Comparison of ENCODE assay signal across 22 cellular contexts in the genomic region with DNA sequence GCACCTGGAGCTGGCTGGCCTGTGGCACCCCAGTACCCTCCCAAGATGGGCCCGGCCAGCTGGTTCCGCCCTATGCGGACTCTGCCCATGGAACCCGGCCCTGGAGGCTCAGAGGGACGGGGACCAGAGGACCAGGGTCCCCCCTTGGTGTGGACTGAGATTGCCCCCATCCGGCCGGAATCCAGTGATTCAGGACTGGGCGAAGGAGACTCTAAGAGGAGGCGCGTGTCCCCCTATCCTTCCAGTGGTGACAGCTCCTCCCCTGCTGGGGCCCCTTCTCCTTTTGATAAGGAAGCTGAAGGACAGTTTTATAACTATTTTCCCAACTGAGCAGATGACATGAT. TPM values are rescaled to one million over a fixed set of nuclear protein-coding genes. Genes with fewer than 3 reads are reported as not detected.
DNase-seq lines count a peak whose midpoint lies in the region; ATAC-seq and TF ChIP-seq lines count a peak whose summit lies in the region.
"Had no signal": no experiment of that assay in that cellular context is flagged by ENCODE, and none has a peak within 500 bp of the region (broad histone marks: within the 10 kb centered on the region; RNA-seq: fewer than 3 reads in every experiment).

No MANE protein-coding gene starts in this region.

- no peak overlapping the region for H4K91ac ChIP-seq in neuronal stem cell (ENCODE audit: low read depth, low read length, poor library complexity)

- no peak overlapping the region for H2BK120ac ChIP-seq in neuronal stem cell (ENCODE audit: low read depth, low read length)

- no peak overlapping the region for H3K4me3 Mint-ChIP-seq in activated CD8-positive, alpha-beta memory T cell treated with anti-CD3 and anti-CD28 coated beads, Interleukin-2, amount 10 ng/mL, durations not matched to agents 7 days and 5 days
- no peak overlapping the region for H3K4me3 Mint-ChIP-seq in activated naive CD8-positive, alpha-beta T cell treated with anti-CD3 and anti-CD28 coated beads for 36 hours

- no peak overlapping the region for H2AFZ ChIP-seq in neuronal stem cell (ENCODE audit: low read length)
- H2AFZ ChIP-seq: PC-9 had no signal

- H3K27me3 ChIP-seq in H7 (ENCODE audit: control insufficient read depth, insufficient read depth, low read length), result no peaks in the 10 kb centered on the region; the same call in 1 of the 2 replicates
- H3K27me3 ChIP-seq in neuronal stem cell (ENCODE audit: control insufficient read depth in 3 of 3, insufficient read depth in 3 of 3, low read depth in 1 of 3, low read length in 3 of 3), result peaks cover 0 to 47% (median 0%) of the 10 kb centered on the region in 3 experiments
- H3K27me3 ChIP-seq in Peyer's patch, result peaks cover 0 to 5% of the 10 kb centered on the region in 2 donors

- H2BK12ac ChIP-seq in neuronal stem cell (ENCODE audit: low read length), result no peak overlapping the region

- H3K27ac ChIP-seq in neuronal stem cell (replicated peaks; ENCODE audit: low read length), result no peak overlapping the region
- H3K27ac ChIP-seq in Peyer's patch, result no peak overlapping the region
- H3K27ac ChIP-seq: KMS-11, PC-9 had no signal

- H3K4me3 ChIP-seq in H7 (ENCODE audit: insufficient read depth, low read depth, low read length), result no peak overlapping the region
- no peak overlapping the region for H3K4me3 ChIP-seq in fibroblast of villous mesenchyme (ENCODE audit: low read depth, low read length)
- no peak overlapping the region for H3K4me3 ChIP-seq in neuronal stem cell (ENCODE audit: low read length in 2 of 2)
- H3K4me3 ChIP-seq in Peyer's patch, result no peak overlapping the region
- H3K4me3 ChIP-seq: GM12878, MG63, PC-9 had no signal

- H3K79me1 ChIP-seq in neuronal stem cell (ENCODE audit: low read depth, low read length), result no peaks in the 10 kb centered on the region

- peaks cover 47% of the 10 kb centered on the region for H3K4me1 Mint-ChIP-seq in activated CD8-positive, alpha-beta memory T cell treated with anti-CD3 and anti-CD28 coated beads, Interleukin-2, amount 10 ng/mL, durations not matched to agents 7 days and 5 days
- peaks cover 36% of the 10 kb centered on the region for H3K4me1 Mint-ChIP-seq in activated naive CD8-positive, alpha-beta T cell treated with anti-CD3 and anti-CD28 coated beads for 36 hours
- H3K4me1 Mint-ChIP-seq: CD14-positive monocyte had no signal

- H3K9ac ChIP-seq in neuronal stem cell (ENCODE audit: low read depth, low read length, poor library complexity), result peak overlapping the region; percentile 4
- H3K9ac ChIP-seq: KMS-11 had no signal

- H4K8ac ChIP-seq in neuronal stem cell (ENCODE audit: low read depth, low read length), result no peak overlapping the region

- TF ChIP-seq POLR2A in Peyer's patch (IDR thresholded peaks at IDR 0.05), result no peak

- no peak overlapping the region for H3K27ac Mint-ChIP-seq in activated CD8-positive, alpha-beta memory T cell treated with anti-CD3 and anti-CD28 coated beads, Interleukin-2, amount 10 ng/mL, durations not matched to agents 7 days and 5 days
- no peak overlapping the region for H3K27ac Mint-ChIP-seq in activated naive CD8-positive, alpha-beta T cell treated with anti-CD3 and anti-CD28 coated beads for 36 hours

- peak; percentile 24 for TF ChIP-seq CTCF in fibroblast of villous mesenchyme (IDR thresholded peaks at IDR 0.05; ENCODE audit: insufficient read depth, low read depth, low read length)
- TF ChIP-seq CTCF in Peyer's patch (IDR thresholded peaks at IDR 0.05), result no peak

- peak overlapping the region; percentile 43 for H3K23ac ChIP-seq in neuronal stem cell (ENCODE audit: low read depth, low read length, poor library complexity)

- peaks cover 44% of the 10 kb centered on the region for H3K36me3 Mint-ChIP-seq in activated CD8-positive, alpha-beta memory T cell treated with anti-CD3 and anti-CD28 coated beads, Interleukin-2, amount 10 ng/mL, durations not matched to agents 7 days and 5 days
- H3K36me3 Mint-ChIP-seq in activated naive CD8-positive, alpha-beta T cell treated with anti-CD3 and anti-CD28 coated beads for 36 hours, result peaks cover 65% of the 10 kb centered on the region
- H3K36me3 Mint-ChIP-seq: CD14-positive monocyte had no signal

- peak overlapping the region; percentile 58 for H2BK15ac ChIP-seq in neuronal stem cell (ENCODE audit: low read length)

- no peaks in the 10 kb centered on the region for H3K27me3 Mint-ChIP-seq in activated CD8-positive, alpha-beta memory T cell treated with anti-CD3 and anti-CD28 coated beads, Interleukin-2, amount 10 ng/mL, durations not matched to agents 7 days and 5 days
- no peaks in the 10 kb centered on the region for H3K27me3 Mint-ChIP-seq in activated naive CD8-positive, alpha-beta T cell treated with anti-CD3 and anti-CD28 coated beads for 36 hours

- DNase-seq in activated CD8-positive, alpha-beta memory T cell treated with anti-CD3 and anti-CD28 coated beads, Interleukin-2, amount 50 U/mL, for 48 hours, result peak; percentile 48
- no peak for DNase-seq in activated CD8-positive, alpha-beta memory T cell treated with anti-CD3 and anti-CD28 coated beads, Interleukin-2, amount 10 ng/mL, durations not matched to agents 7 days and 5 days
- DNase-seq in H7, result peak; percentile 68
- DNase-seq in fibroblast of villous mesenchyme (ENCODE audit: low read depth), result no peak
- DNase-seq in neuronal stem cell (ENCODE audit: low spot score), result no peak
- no peak for DNase-seq in cerebellum (ENCODE audit: low spot score)
- no peak for DNase-seq in activated naive CD8-positive, alpha-beta T cell treated with anti-CD3 and anti-CD28 coated beads for 36 hours
- no peak for DNase-seq in Peyer's patch
- DNase-seq: DMS53, GOT3, MG63, NCI-H1105 treated with DMSO at 0.1 percent for 48 hours, NCI-H187, NCI-H446, NCI-H748 treated with DMSO at 0.1 percent for 48 hours, PC-9, SHP77 had no signal

- peak overlapping the region; percentile 28 for H3K18ac ChIP-seq in neuronal stem cell (ENCODE audit: low read length)

- no peaks in the 10 kb centered on the region for H3K4me1 ChIP-seq in neuronal stem cell (ENCODE audit: control insufficient read depth in 2 of 2, insufficient read depth in 1 of 2, low read depth in 1 of 2, low read length in 2 of 2)
- peaks cover 0 to 7% (median 0%) of the 10 kb centered on the region in 4 donors for H3K4me1 ChIP-seq in Peyer's patch

- CTCF ChIA-PET in activated CD8-positive, alpha-beta memory T cell treated with anti-CD3 and anti-CD28 coated beads, Interleukin-2, amount 10 ng/mL, durations not matched to agents 7 days and 5 days (lab: Charles Lee), result interaction anchor here (2.5 to 8.8 kb wide), 3 partner anchors 9 to 45 kb away, joined by 10 to 87 read pairs (median 11); no protein-coding TSS in a partner anchor

- H3K4ac ChIP-seq in neuronal stem cell (ENCODE audit: low read length), result no peak overlapping the region

- H3K9me3 ChIP-seq in neuronal stem cell (replicated peaks in 1 of 2; ENCODE audit: control insufficient read depth in 2 of 2, insufficient read depth in 1 of 2, low read depth in 1 of 2, low read length in 2 of 2), result no peaks in the 10 kb centered on the region
- no peaks in the 10 kb centered on the region for H3K9me3 ChIP-seq in Peyer's patch
- H3K9me3 ChIP-seq: MG63 had no signal

- no peak overlapping the region for H2AK5ac ChIP-seq in neuronal stem cell (ENCODE audit: low read depth, low read length)

- no peak overlapping the region for H3K4me2 ChIP-seq in neuronal stem cell (ENCODE audit: insufficient read depth, low read length, poor library complexity, severe bottlenecking)
- H3K4me2 ChIP-seq: KMS-11, PC-9 had no signal

- peak overlapping the region; percentile 31 for H3K14ac ChIP-seq in neuronal stem cell (ENCODE audit: low read length)

- H3K9me3 Mint-ChIP-seq in activated CD8-positive, alpha-beta memory T cell treated with anti-CD3 and anti-CD28 coated beads, Interleukin-2, amount 10 ng/mL, durations not matched to agents 7 days and 5 days (ENCODE audit: low read depth), result no peaks in the 10 kb centered on the region
- no peaks in the 10 kb centered on the region for H3K9me3 Mint-ChIP-seq in activated naive CD8-positive, alpha-beta T cell treated with anti-CD3 and anti-CD28 coated beads for 36 hours

- WGBS in neuronal stem cell (ENCODE audit: extremely low coverage in 2 of 2, insufficient read length in 2 of 2, insufficient replicate concordance in 1 of 2), 2 donors, result no CpG with 5 or more reads among the region's 10 CpGs

- no peak for ATAC-seq in activated CD8-positive, alpha-beta memory T cell treated with anti-CD3 and anti-CD28 coated beads, Interleukin-2, amount 10 ng/mL, durations not matched to agents 7 days and 5 days
- ATAC-seq: GM12878 had no signal

- no peaks in the 10 kb centered on the region for H3K36me3 ChIP-seq in H7 (replicated peaks; ENCODE audit: control insufficient read depth, insufficient read depth, low read length)
- H3K36me3 ChIP-seq in neuronal stem cell (replicated peaks in 1 of 2; ENCODE audit: control insufficient read depth in 2 of 2, insufficient read depth in 2 of 2, low read length in 2 of 2), result no peaks in the 10 kb centered on the region
- H3K36me3 ChIP-seq in Peyer's patch, result no peaks in the 10 kb centered on the region
- H3K36me3 ChIP-seq: MG63 had no signal

- H2BK5ac ChIP-seq in neuronal stem cell (ENCODE audit: low read length), result no peak overlapping the region

RNA-seq across cellular contexts. Expression of a gene that starts 12.0 kb away (rescaled TPM):
- total RNA-seq in activated CD8-positive, alpha-beta memory T cell treated with anti-CD3 and anti-CD28 coated beads, Interleukin-2, amount 10 ng/mL, durations not matched to agents 7 days and 5 days, result 10 to 100 TPM; 59.0 to 68.4 TPM
- not detected in 2 replicates for total RNA-seq in H7 (2014; rRNA removed; shearing (Covaris generic))
- total RNA-seq in fibroblast of villous mesenchyme (not detected in 2 replicates), cerebellum (0.45 TPM), Peyer's patch (under 1 TPM in 3 of 4 donors, not detected in 1; 0.53 to 0.85 (median 0.67) TPM)
- not detected for polyA plus RNA-seq in neuronal stem cell (2013, experiment 1 of 2)
- 0.01 TPM for polyA plus RNA-seq in neuronal stem cell (2013, experiment 2 of 2)
- total RNA-seq in activated naive CD8-positive, alpha-beta T cell treated with anti-CD3 and anti-CD28 coated beads for 36 hours, result 10 to 100 TPM; 61.7 to 61.9 TPM
- total RNA-seq: A172, Caco-2, PC-9 had no signal

RNA-seq across cellular contexts. Expression of a gene that starts 51.0 kb away (rescaled TPM):
- total RNA-seq in activated CD8-positive, alpha-beta memory T cell treated with anti-CD3 and anti-CD28 coated beads, Interleukin-2, amount 10 ng/mL, durations not matched to agents 7 days and 5 days, result 1 to 10 TPM; 2.6 to 3.0 TPM
- total RNA-seq in H7 (2014; rRNA removed; shearing (Covaris generic)), result 13.9 and 16.3 TPM in 2 replicates
- total RNA-seq in fibroblast of villous mesenchyme, result 10.0 and 11.2 TPM in 2 replicates
- 12.8 TPM for polyA plus RNA-seq in neuronal stem cell (2013, experiment 1 of 2)
- 13.4 TPM for polyA plus RNA-seq in neuronal stem cell (2013, experiment 2 of 2)
- 10.5 TPM for total RNA-seq in cerebellum
- total RNA-seq in activated naive CD8-positive, alpha-beta T cell treated with anti-CD3 and anti-CD28 coated beads for 36 hours, result 10 to 100 TPM; 11.7 to 11.9 TPM
- 10 to 100 TPM in 1 of 4 donors, 1 to 10 TPM in 3; 3.0 to 23.1 (median 5.2) TPM for total RNA-seq in Peyer's patch

Comparison
In these comparisons a context has a peak if more than half of its experiments do, and no peak if none do; other contexts are left out.
1. DNase-seq: peak in activated CD8-positive, alpha-beta memory T cell treated with anti-CD3 and anti-CD28 coated beads, Interleukin-2, amount 50 U/mL, for 48 hours (single experiment) and H7 (single experiment); none in activated CD8-positive, alpha-beta memory T cell treated with anti-CD3 and anti-CD28 coated beads, Interleukin-2, amount 10 ng/mL, durations not matched to agents 7 days and 5 days (single experiment), fibroblast of villous mesenchyme (single experiment), neuronal stem cell (single experiment), cerebellum (single experiment), activated naive CD8-positive, alpha-beta T cell treated with anti-CD3 and anti-CD28 coated beads for 36 hours (single experiment) and Peyer's patch (0 of 3).
2. RNA of a gene that starts 12.0 kb away (total RNA-seq): 59.0 to 68.4 TPM in activated CD8-positive, alpha-beta memory T cell treated with anti-CD3 and anti-CD28 coated beads, Interleukin-2, amount 10 ng/mL, durations not matched to agents 7 days and 5 days and 61.7 to 61.9 TPM in activated naive CD8-positive, alpha-beta T cell treated with anti-CD3 and anti-CD28 coated beads for 36 hours; 0.53 to 0.85 TPM in Peyer's patch, 0.45 TPM in cerebellum (single experiment), not detected in H7 and not detected in fibroblast of villous mesenchyme; every median in the first group is over 10 times any median in the second.